Comparison of ENCODE assay signal across 1 cellular context in genomic region chr11:520428-521178, GRCh38.
TF ChIP-seq lines count a peak whose summit lies in the region.

No MANE protein-coding gene starts in this region.

TF ChIP-seq in HepG2, 621 proteins besides CTCF, POLR2A, EP300 and RAD21 (continued from another document and continues in another):
- TF ChIP-seq ZNF580 (CRISPR knock-in tag; IDR thresholded peaks at IDR 0.05; ENCODE audit: borderline replicate concordance, low read depth) = no peak
- TF ChIP-seq ZFP41 (CRISPR knock-in tag; IDR thresholded peaks at IDR 0.05; ENCODE audit: borderline replicate concordance) = no peak
- no peak for TF ChIP-seq NFE2L1 (CRISPR knock-in tag; IDR thresholded peaks at IDR 0.05; ENCODE audit: borderline replicate concordance)
- TF ChIP-seq HNRNPL (IDR thresholded peaks at IDR 0.05; ENCODE audit: low read depth, low read length) = peak; percentile 96
- no peak for TF ChIP-seq HOXA7 (CRISPR knock-in tag; IDR thresholded peaks at IDR 0.05)
- TF ChIP-seq ZNF629 (CRISPR knock-in tag; conservative IDR thresholded peaks at IDR 0.05) = no peak
- no peak for TF ChIP-seq CREM (IDR thresholded peaks at IDR 0.05)
- no peak for TF ChIP-seq CREM (CRISPR knock-in tag; IDR thresholded peaks at IDR 0.05)
- TF ChIP-seq ZFX (CRISPR knock-in tag; IDR thresholded peaks at IDR 0.05; ENCODE audit: low read depth) = peak; percentile 68; the same call in 1 of the 2 replicates
- no peak for TF ChIP-seq TGIF2 (CRISPR knock-in tag; IDR thresholded peaks at IDR 0.05)
- no peak for TF ChIP-seq ZBTB4 (CRISPR knock-in tag; IDR thresholded peaks at IDR 0.05; ENCODE audit: borderline replicate concordance)
- no peak for TF ChIP-seq ZNF251 (CRISPR knock-in tag; IDR thresholded peaks at IDR 0.05)
- TF ChIP-seq SKI (IDR thresholded peaks at IDR 0.05; ENCODE audit: partially characterized antibody) = peak; percentile 65
- TF ChIP-seq NR2F1 (CRISPR knock-in tag; IDR thresholded peaks at IDR 0.05) = no peak
- no peak for TF ChIP-seq ZSCAN12 (CRISPR knock-in tag; IDR thresholded peaks at IDR 0.05)
- TF ChIP-seq ZNF563 (CRISPR knock-in tag; IDR thresholded peaks at IDR 0.05) = no peak
- TF ChIP-seq ZMAT5 (CRISPR knock-in tag; IDR thresholded peaks at IDR 0.05; ENCODE audit: borderline replicate concordance, low read depth) = no peak
- TF ChIP-seq ZNF550 (CRISPR knock-in tag; IDR thresholded peaks at IDR 0.05; ENCODE audit: borderline replicate concordance) = no peak
- TF ChIP-seq CENPT (CRISPR knock-in tag; IDR thresholded peaks at IDR 0.05; ENCODE audit: low read depth) = no peak
- no peak for TF ChIP-seq HNRNPH1 (optimal IDR thresholded peaks at IDR 0.05; ENCODE audit: low read depth, low read length)
- no peak for TF ChIP-seq REPIN1 (CRISPR knock-in tag; IDR thresholded peaks at IDR 0.05; ENCODE audit: borderline replicate concordance, low read depth)
- peak; percentile 17; the same call in 1 of the 2 replicates for TF ChIP-seq THAP11 (CRISPR knock-in tag; IDR thresholded peaks at IDR 0.05)
- TF ChIP-seq MED1 (CRISPR knock-in tag; IDR thresholded peaks at IDR 0.05) = 0 out of 2 replicates have a peak, but pooled peaks have one; percentile 22
- TF ChIP-seq PBX3 (CRISPR knock-in tag; IDR thresholded peaks at IDR 0.05; ENCODE audit: borderline replicate concordance) = no peak
- TF ChIP-seq ZFP36 (IDR thresholded peaks at IDR 0.05; ENCODE audit: borderline replicate concordance, low read depth, low read length, partially characterized antibody) = no peak
- no peak for TF ChIP-seq MTA1 (CRISPR knock-in tag; IDR thresholded peaks at IDR 0.05; ENCODE audit: borderline replicate concordance)
- TF ChIP-seq ZNF256 (CRISPR knock-in tag; conservative IDR thresholded peaks at IDR 0.05) = no peak
- TF ChIP-seq DNMT3B (CRISPR knock-in tag; conservative IDR thresholded peaks at IDR 0.05) = no peak
- no peak for TF ChIP-seq MEIS1 (CRISPR knock-in tag; IDR thresholded peaks at IDR 0.05; ENCODE audit: borderline replicate concordance)
- no peak for TF ChIP-seq HNF1B (CRISPR knock-in tag; IDR thresholded peaks at IDR 0.05)
- no peak for TF ChIP-seq ZKSCAN1 (IDR thresholded peaks at IDR 0.05; ENCODE audit: low read length)
- TF ChIP-seq SP4 (CRISPR knock-in tag; IDR thresholded peaks at IDR 0.05) = no peak; the same call in 1 of the 2 replicates
- TF ChIP-seq CCAR2 (optimal IDR thresholded peaks at IDR 0.05; ENCODE audit: low read depth, low read length) = no peak
- TF ChIP-seq THAP7 (CRISPR knock-in tag; IDR thresholded peaks at IDR 0.05) = no peak
- no peak for TF ChIP-seq TFAP4 (IDR thresholded peaks at IDR 0.05; ENCODE audit: borderline replicate concordance, low read depth)
- TF ChIP-seq ZGPAT (CRISPR knock-in tag; IDR thresholded peaks at IDR 0.05) = 0 out of 2 replicates have a peak, but pooled peaks have one; percentile 30
- no peak for TF ChIP-seq ZNF24 (IDR thresholded peaks at IDR 0.05)
- no peak for TF ChIP-seq LRRFIP1 (CRISPR knock-in tag; conservative IDR thresholded peaks at IDR 0.05)
- TF ChIP-seq ZKSCAN8 (CRISPR knock-in tag; IDR thresholded peaks at IDR 0.05; ENCODE audit: borderline replicate concordance) = no peak
- TF ChIP-seq ZNF75D (CRISPR knock-in tag; IDR thresholded peaks at IDR 0.05; ENCODE audit: borderline replicate concordance) = no peak
- TF ChIP-seq ZBTB42 (CRISPR knock-in tag; IDR thresholded peaks at IDR 0.05) = no peak
- TF ChIP-seq DMAP1 (CRISPR knock-in tag; IDR thresholded peaks at IDR 0.05) = 0 out of 2 replicates have a peak, but pooled peaks have one; percentile 32
- TF ChIP-seq MAX (IDR thresholded peaks at IDR 0.05) = 0 out of 2 replicates have a peak, but pooled peaks have one; percentile 24
- 0 out of 2 replicates have a peak, but pooled peaks have one; percentile 18 for TF ChIP-seq ZNF362 (CRISPR knock-in tag; IDR thresholded peaks at IDR 0.05; ENCODE audit: borderline replicate concordance)
- TF ChIP-seq XRCC5 (optimal IDR thresholded peaks at IDR 0.05; ENCODE audit: low read length) = peak; percentile 66
- no peak for TF ChIP-seq ZNF7 (CRISPR knock-in tag; IDR thresholded peaks at IDR 0.05)
- TF ChIP-seq LCORL (IDR thresholded peaks at IDR 0.05) = no peak
- TF ChIP-seq LCORL (CRISPR knock-in tag; IDR thresholded peaks at IDR 0.05) = no peak
- no peak for TF ChIP-seq ZNF10 (CRISPR knock-in tag; IDR thresholded peaks at IDR 0.05; ENCODE audit: borderline replicate concordance, low read depth)
- 0 out of 2 replicates have a peak, but pooled peaks have one; percentile 22 for TF ChIP-seq GABPB1 (CRISPR knock-in tag; IDR thresholded peaks at IDR 0.05)
- TF ChIP-seq ELF1 (CRISPR knock-in tag; IDR thresholded peaks at IDR 0.05) = no peak
- TF ChIP-seq ZNF556 (CRISPR knock-in tag; IDR thresholded peaks at IDR 0.05; ENCODE audit: borderline replicate concordance) = no peak
- TF ChIP-seq IKZF5 (CRISPR knock-in tag; IDR thresholded peaks at IDR 0.05) = no peak
- no peak for TF ChIP-seq SNRNP70 (IDR thresholded peaks at IDR 0.05; ENCODE audit: low read depth, low read length)
- TF ChIP-seq ZNF138 (CRISPR knock-in tag; IDR thresholded peaks at IDR 0.05; ENCODE audit: low read depth) = no peak
- no peak for TF ChIP-seq CREB1 (IDR thresholded peaks at IDR 0.05)
- no peak for TF ChIP-seq CREB1 (CRISPR knock-in tag; IDR thresholded peaks at IDR 0.05)
- no peak for TF ChIP-seq FOXA1 (IDR thresholded peaks at IDR 0.05)
- 0 out of 2 replicates have a peak, but pooled peaks have one; percentile 17 for TF ChIP-seq FOXA1 (CRISPR knock-in tag; IDR thresholded peaks at IDR 0.05)
- TF ChIP-seq TCF7 (IDR thresholded peaks at IDR 0.05; ENCODE audit: low read depth) = no peak
- TF ChIP-seq HOXA3 (CRISPR knock-in tag; IDR thresholded peaks at IDR 0.05) = peak; percentile 58; the same call in 1 of the 2 replicates
- peak; percentile 47 for TF ChIP-seq ZFY (CRISPR knock-in tag; IDR thresholded peaks at IDR 0.05)
